ENCODE assay signal across 24 cellular contexts in the genomic region with DNA sequence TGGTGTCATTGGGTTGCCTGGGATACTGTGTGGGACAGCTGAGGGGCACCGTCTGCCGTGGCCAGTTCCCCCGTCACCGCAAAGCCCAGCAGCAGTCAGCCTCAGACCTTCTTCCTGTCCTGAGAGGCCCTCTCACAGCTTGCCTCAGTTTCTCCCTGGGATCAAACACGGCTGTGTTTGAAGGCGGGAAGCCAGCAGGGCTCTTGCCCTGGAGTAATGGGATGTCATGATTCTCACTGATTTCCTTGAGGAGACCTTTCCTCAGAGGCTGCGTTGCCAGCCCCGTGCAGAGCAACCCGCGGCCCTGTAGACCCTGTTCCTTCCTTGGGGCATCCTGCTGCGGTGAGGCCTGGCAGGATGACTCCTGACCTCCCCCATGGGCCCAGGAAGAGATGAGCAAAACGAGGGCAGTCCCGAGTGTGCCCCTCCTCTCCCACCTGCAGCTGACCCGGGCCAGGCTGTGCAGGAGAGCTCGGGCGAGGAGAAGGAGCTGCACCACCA.
"Had no signal": no experiment of that assay in that cellular context is flagged by ENCODE, and none has a peak within 500 bp of the region (broad histone marks: within the 10 kb centered on the region; RNA-seq: fewer than 3 reads in every experiment).

No MANE protein-coding gene starts in this region.

- H3K9ac ChIP-seq: parathyroid adenoma had no signal

- ATAC-seq: activated naive CD8-positive, alpha-beta T cell treated with anti-CD3 and anti-CD28 coated beads, Interleukin-2, amount 50 U/mL, for 24 hours; effector memory CD8-positive, alpha-beta T cell; gastrocnemius medialis; left ventricle myocardium superior had no signal

- H3K9me3 Mint-ChIP-seq: activated naive CD8-positive, alpha-beta T cell treated with anti-CD3 and anti-CD28 coated beads, Interleukin-2, amount 50 U/mL, for 24 hours; effector memory CD8-positive, alpha-beta T cell; mesothelial cell of epicardium; naive B cell; T-helper 1 cell treated with Interleukin-12 subunit alpha and Interleukin-12 subunit beta and Interleukin-4 antibody, amounts not matched to agents 30 μg/mL and 1 μg/mL, for 36 hours had no signal

- H3K4me3 ChIP-seq: gastrocnemius medialis, right atrium auricular region, thoracic aorta had no signal

- H3K4me1 Mint-ChIP-seq: mesothelial cell of epicardium had no signal

- H3K9me3 ChIP-seq: gastrocnemius medialis, right atrium auricular region, thoracic aorta had no signal

- H3K27me3 ChIP-seq: gastrocnemius medialis, right atrium auricular region had no signal

- H3K27ac ChIP-seq: gastrocnemius medialis, parathyroid adenoma, right atrium auricular region, thoracic aorta had no signal

- H2AFZ ChIP-seq: parathyroid adenoma had no signal

- H3K4me1 ChIP-seq: parathyroid adenoma had no signal

- H3K27me3 Mint-ChIP-seq: activated naive CD8-positive, alpha-beta T cell treated with anti-CD3 and anti-CD28 coated beads, Interleukin-2, amount 50 U/mL, for 24 hours; effector memory CD8-positive, alpha-beta T cell; naive B cell had no signal

- H3K36me3 ChIP-seq: right atrium auricular region had no signal

- H3K27ac Mint-ChIP-seq: activated naive CD8-positive, alpha-beta T cell treated with anti-CD3 and anti-CD28 coated beads, Interleukin-2, amount 50 U/mL, for 24 hours; effector memory CD8-positive, alpha-beta T cell; mesothelial cell of epicardium; T-helper 1 cell treated with Interleukin-12 subunit alpha and Interleukin-12 subunit beta and Interleukin-4 antibody, amounts not matched to agents 30 μg/mL and 1 μg/mL, for 36 hours had no signal

- H3K4me3 Mint-ChIP-seq: activated naive CD8-positive, alpha-beta T cell treated with anti-CD3 and anti-CD28 coated beads, Interleukin-2, amount 50 U/mL, for 24 hours; effector memory CD8-positive, alpha-beta T cell; mesothelial cell of epicardium; T-helper 1 cell treated with Interleukin-12 subunit alpha and Interleukin-12 subunit beta and Interleukin-4 antibody, amounts not matched to agents 30 μg/mL and 1 μg/mL, for 36 hours had no signal

- DNase-seq: activated CD4-positive, alpha-beta T cell treated with anti-CD3 and anti-CD28 coated beads for 1 hour; activated CD4-positive, alpha-beta T cell treated with anti-CD3 and anti-CD28 coated beads, Interleukin-2, amount 50 U/mL, for 1 hour; activated CD8-positive, alpha-beta memory T cell treated with anti-CD3 and anti-CD28 coated beads for 24 hours; activated gamma-delta T cell; activated naive CD4-positive, alpha-beta T cell treated with anti-CD3 and anti-CD28 coated beads, Interleukin-2, amount 50 U/mL, for 16 hours; activated naive CD8-positive, alpha-beta T cell treated with anti-CD3 and anti-CD28 coated beads, Interleukin-2, amount 50 U/mL, for 24 hours; amygdala; caudate nucleus; cortex of kidney; effector memory CD8-positive, alpha-beta T cell; erythroblast; gastrocnemius medialis; glutamatergic neuron; left ventricle myocardium superior; naive B cell; stimulated activated naive CD4-positive, alpha-beta T cell treated with Interleukin-2 at 50 U/mL for 16 hours; SW 1271; T1000; trophoblast cell had no signal
